1 cellular context compared by ENCODE assay signal in genomic region chr1:37519613-37520012, GRCh38.
TF ChIP-seq lines count a peak whose summit lies in the region.

No MANE protein-coding gene starts in this region.

TF ChIP-seq in GM23338, 12 proteins besides CTCF, POLR2A, EP300 and RAD21 (continued from another document):
- TF ChIP-seq ZNF462 (CRISPR knock-in tag; IDR thresholded peaks at IDR 0.05) (no peak), ZNF114 (CRISPR knock-in tag; IDR thresholded peaks at IDR 0.05) (no peak), POLR2AphosphoS5 (IDR thresholded peaks at IDR 0.05; ENCODE audit: low read depth) (no peak), STAT1 (IDR thresholded peaks at IDR 0.05; ENCODE audit: unreplicated experiment) (no peak), ZNF331 (CRISPR knock-in tag; IDR thresholded peaks at IDR 0.05; ENCODE audit: low read depth) (no peak), REST (IDR thresholded peaks at IDR 0.05; ENCODE audit: unreplicated experiment) (no peak)
